Comparison of ENCODE assay signal across 18 cellular contexts in the genomic region with DNA sequence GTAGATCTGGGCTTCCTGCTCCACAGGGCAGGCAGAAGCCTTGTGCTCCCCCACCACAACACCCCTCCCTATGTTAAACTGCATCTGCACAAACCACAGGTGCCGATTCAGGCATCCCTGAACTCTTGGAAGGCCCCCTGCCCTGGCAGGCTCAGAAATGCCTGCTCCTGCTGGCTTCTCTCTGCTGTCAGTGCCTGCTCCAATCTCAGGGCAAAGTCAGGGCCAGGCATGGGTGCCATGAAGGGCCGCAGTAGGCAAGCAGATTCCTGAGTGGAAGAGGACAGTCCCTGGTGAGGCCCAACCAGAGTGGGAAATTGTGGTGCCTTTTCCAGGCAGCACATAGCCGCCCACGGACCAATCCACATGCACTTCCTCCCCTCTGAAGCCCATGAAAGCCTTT. TPM values are rescaled to one million over a fixed set of nuclear protein-coding genes. Genes with fewer than 3 reads are reported as not detected.
DNase-seq lines count a peak whose midpoint lies in the region; ATAC-seq and TF ChIP-seq lines count a peak whose summit lies in the region.
"Had no signal": no experiment of that assay in that cellular context is flagged by ENCODE, and none has a peak within 500 bp of the region (broad histone marks: within the 10 kb centered on the region; RNA-seq: fewer than 3 reads in every experiment).

No MANE protein-coding gene starts in this region.

- TF ChIP-seq POLR2A in breast epithelium (IDR thresholded peaks at IDR 0.05) (no peak), esophagus muscularis mucosa (IDR thresholded peaks at IDR 0.05; ENCODE audit: low read depth) (no peak)

- H3K36me3 ChIP-seq in breast epithelium: no peaks in the 10 kb centered on the region
- H3K36me3 ChIP-seq in RWPE2 (ENCODE audit: low read depth): no peaks in the 10 kb centered on the region
- H3K36me3 ChIP-seq in esophagus muscularis mucosa: no peaks in the 10 kb centered on the region
- H3K36me3 ChIP-seq in upper lobe of right lung: no peaks in the 10 kb centered on the region

- H3K4me1 ChIP-seq in breast epithelium (peaks cover 3 to 14% of the 10 kb centered on the region in 2 donors), RWPE2 (ENCODE audit: insufficient read depth, poor library complexity, severe bottlenecking) (peaks cover 39% of the 10 kb centered on the region), esophagus muscularis mucosa (no peaks in the 10 kb centered on the region), upper lobe of right lung (no peaks in the 10 kb centered on the region)
- H3K4me1 ChIP-seq: A549, Caco-2 had no signal

- no peaks in the 10 kb centered on the region for H3K27me3 Mint-ChIP-seq in MCF 10A (ENCODE audit: insufficient read depth, unreplicated experiment)

- no peaks in the 10 kb centered on the region for H3K9me3 Mint-ChIP-seq in MCF 10A (ENCODE audit: unreplicated experiment)
- H3K9me3 Mint-ChIP-seq: HFFc6 had no signal

- H3K27ac ChIP-seq in breast epithelium (peak overlapping the region; percentile 77 to 84), RWPE2 (ENCODE audit: poor library complexity, severe bottlenecking) (peak overlapping the region; percentile 90), esophagus muscularis mucosa (replicated peaks in 1 of 4) (no peak overlapping the region), upper lobe of right lung (no peak overlapping the region)
- H3K27ac ChIP-seq: 22Rv1, A549, C4-2B had no signal

- no peak overlapping the region for H3K4me3 Mint-ChIP-seq in MCF 10A (ENCODE audit: unreplicated experiment)
- H3K4me3 Mint-ChIP-seq: CD4-positive, alpha-beta T cell; GM23338; HFFc6 had no signal

- in situ Hi-C loops in GM13976 (cut with MboI; ENCODE audit: low sequenced_read_pairs, unreplicated experiment): no loop called here

- H3K9me3 ChIP-seq in breast epithelium: peaks cover 0 to 4% of the 10 kb centered on the region in 2 donors
- H3K9me3 ChIP-seq in RWPE2 (ENCODE audit: severe bottlenecking): no peaks in the 10 kb centered on the region
- peaks cover 0 to 12% (median 5%) of the 10 kb centered on the region in 4 donors for H3K9me3 ChIP-seq in esophagus muscularis mucosa
- no peaks in the 10 kb centered on the region for H3K9me3 ChIP-seq in upper lobe of right lung

- no peak for TF ChIP-seq EP300 in esophagus muscularis mucosa (IDR thresholded peaks at IDR 0.05)

- intact Hi-C loops in breast epithelium (cut with DNase I; ENCODE audit: low total_unique reads): no loop called here
- intact Hi-C loops in MCF 10A (cut with micrococcal nuclease): no loop called here
- intact Hi-C loops in esophagus muscularis mucosa (cut with DNase I): no loop called here
- intact Hi-C loops in upper lobe of right lung (cut with DNase I): no loop called here
- intact Hi-C loops in posterior vena cava (cut with DNase I): no loop called here

- CTCF ChIA-PET in MCF 10A (lab: Yijun Ruan, JAX): interaction anchor here (0.7 kb wide), 1 partner anchor 240 kb away, joined by 3 read pairs; no protein-coding TSS in a partner anchor

- no TSS peak for BruUV-seq in MCF 10A (replicated peaks; lab: Mats Ljungman, UMichigan)

- 89% methylated on average over 4 of the region's 4 CpGs for WGBS in esophagus muscularis mucosa

- DNase-seq in breast epithelium (ENCODE audit: low spot score in 2 of 2) (no peak), MCF 10A (ENCODE audit: unreplicated experiment) (no peak), RWPE2 (ENCODE audit: low spot score) (no peak), esophagus muscularis mucosa (ENCODE audit: extremely low spot score) (peak; percentile 89), upper lobe of right lung (no peak), GM13976 (ENCODE audit: low spot score) (no peak), posterior vena cava (ENCODE audit: low spot score) (no peak)
- DNase-seq in effector CD4-positive, alpha-beta T cell: no peak
- DNase-seq: AML-193; Caco-2; CD4-positive, alpha-beta T cell; HFFc6 had no signal

- POLR2A ChIA-PET in MCF 10A (lab: Yijun Ruan, JAX): interaction anchor here (1.5 kb wide), 1 partner anchor 29 kb away, joined by 7 read pairs; no protein-coding TSS in a partner anchor

- H3K27me3 ChIP-seq in breast epithelium (no peaks in the 10 kb centered on the region), RWPE2 (ENCODE audit: insufficient read depth, poor library complexity, severe bottlenecking) (no peaks in the 10 kb centered on the region), esophagus muscularis mucosa (peaks cover 0 to 8% (median 0%) of the 10 kb centered on the region in 4 donors), upper lobe of right lung (no peaks in the 10 kb centered on the region)

- H3K4me3 ChIP-seq in breast epithelium (no peak overlapping the region), RWPE2 (ENCODE audit: severe bottlenecking) (no peak overlapping the region), esophagus muscularis mucosa (no peak overlapping the region), upper lobe of right lung (no peak overlapping the region)
- H3K4me3 ChIP-seq: A549, GM23338 had no signal

- TF ChIP-seq CTCF in breast epithelium (IDR thresholded peaks at IDR 0.05) (no peak), MCF 10A (IDR thresholded peaks at IDR 0.05; ENCODE audit: unreplicated experiment) (no peak), RWPE2 (IDR thresholded peaks at IDR 0.05; ENCODE audit: poor library complexity, severe bottlenecking) (no peak), esophagus muscularis mucosa (IDR thresholded peaks at IDR 0.05) (no peak), upper lobe of right lung (IDR thresholded peaks at IDR 0.05) (no peak), GM13976 (IDR thresholded peaks at IDR 0.05; ENCODE audit: borderline replicate concordance, control extremely low read depth, extremely low read depth, insufficient read depth, missing control alignments) (no peak)

- ATAC-seq in RWPE2 (ENCODE audit: low read depth) (no peak), upper lobe of right lung (peak; percentile 31)
- ATAC-seq: A549, GM23338, HCT116, HepG2 had no signal

- no peaks in the 10 kb centered on the region for H3K36me3 Mint-ChIP-seq in MCF 10A (ENCODE audit: insufficient read depth, unreplicated experiment)

- H3K4me1 Mint-ChIP-seq in MCF 10A (ENCODE audit: insufficient read depth, unreplicated experiment): peaks cover 32% of the 10 kb centered on the region
- H3K4me1 Mint-ChIP-seq: GM23338 had no signal

- no peak overlapping the region for H3K27ac Mint-ChIP-seq in MCF 10A (ENCODE audit: low read depth, unreplicated experiment)
- H3K27ac Mint-ChIP-seq: CD4-positive, alpha-beta T cell; GM23338; HFFc6 had no signal

RNA-seq across cellular contexts. Expression of gene PRR20G, which starts 13.6 kb away (rescaled TPM):
- not detected for total RNA-seq in breast epithelium
- not detected in 2 replicates for total RNA-seq in MCF 10A (2022)
- not detected for total RNA-seq in esophagus muscularis mucosa
- total RNA-seq in upper lobe of right lung: not detected
- total RNA-seq in posterior vena cava: not detected
- total RNA-seq: Caco-2; CD4-positive, alpha-beta T cell; GM23338; HepG2; HFFc6 had no signal

Comparison
In these comparisons a context has a peak if more than half of its experiments do, and no peak if none do; other contexts are left out.
1. H3K27ac ChIP-seq: peak in breast epithelium (2 of 2) and RWPE2 (single experiment); none in esophagus muscularis mucosa (0 of 4) and upper lobe of right lung (single experiment).